20 cellular contexts compared by ENCODE assay signal in the genomic region with DNA sequence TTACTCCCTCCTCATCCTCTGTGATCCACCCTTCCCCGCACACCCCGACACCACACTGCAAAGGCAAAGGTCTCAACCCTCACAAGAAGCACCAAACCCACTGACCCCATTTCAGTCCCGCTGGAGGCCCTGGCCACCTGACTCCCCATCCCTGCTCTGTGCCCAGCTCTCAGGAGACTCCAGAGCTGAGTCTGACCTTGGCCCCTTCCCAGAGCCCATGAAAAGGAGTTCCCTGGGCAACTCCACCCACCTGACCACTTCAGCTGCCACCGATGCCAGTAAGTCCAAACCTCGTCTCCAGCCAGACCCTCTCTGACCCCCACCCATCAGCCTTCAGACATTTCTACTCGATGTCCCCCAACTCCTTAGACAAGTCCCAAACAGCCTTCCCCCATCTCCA. TPM values are rescaled to one million over a fixed set of nuclear protein-coding genes. Genes with fewer than 3 reads are reported as not detected.
DNase-seq lines count a peak whose midpoint lies in the region; ATAC-seq and TF ChIP-seq lines count a peak whose summit lies in the region.
"Had no signal": no experiment of that assay in that cellular context is flagged by ENCODE, and none has a peak within 500 bp of the region (broad histone marks: within the 10 kb centered on the region; RNA-seq: fewer than 3 reads in every experiment).

No MANE protein-coding gene starts in this region.

- H3K36me3 ChIP-seq in lower lobe of right lung (peaks cover 35% of the 10 kb centered on the region), skeletal muscle tissue (ENCODE audit: control insufficient read depth in 3 of 3, insufficient read depth in 3 of 3, low read length in 3 of 3) (peaks cover 0 to 6% (median 0%) of the 10 kb centered on the region in 3 donors)

- H2AFZ ChIP-seq in H9 (ENCODE audit: low read length) = no peak overlapping the region

- no peak overlapping the region for H2BK12ac ChIP-seq in H9 (ENCODE audit: insufficient read length, low read depth, low read length)

- WGBS in H9 (ENCODE audit: extremely low coverage, insufficient read length, low lambda C conversion rate) = no CpG with 5 or more reads among the region's 6 CpGs

- no peaks in the 10 kb centered on the region for H3K79me2 ChIP-seq in H9 (ENCODE audit: insufficient read depth, low read length)

- no peak overlapping the region for H3K27ac ChIP-seq in H9 (ENCODE audit: insufficient read length, low read depth, low read length)
- H3K27ac ChIP-seq in coronary artery = peak overlapping the region in 1 of 2 donors; percentile 63
- H3K27ac ChIP-seq in lower lobe of right lung = peak overlapping the region; percentile 37
- H3K27ac ChIP-seq in skeletal muscle tissue (ENCODE audit: low read depth, low read length) = no peak overlapping the region
- H3K27ac ChIP-seq: testis had no signal

- no peak overlapping the region for H2BK20ac ChIP-seq in H9 (ENCODE audit: low read depth, low read length, poor library complexity, severe bottlenecking)

- H3K4me3 ChIP-seq in coronary artery = peak overlapping the region; percentile 25
- H3K4me3 ChIP-seq in lower lobe of right lung = peak overlapping the region; percentile 37
- peak overlapping the region in 2 of 3 donors; percentile 29 to 57 for H3K4me3 ChIP-seq in skeletal muscle tissue (ENCODE audit: low read length in 3 of 3)
- H3K4me3 ChIP-seq: testis had no signal

- DNase-seq in H9 (no peak), coronary artery (ENCODE audit: low spot score) (no peak), lower lobe of right lung (no peak), NCI-H2196 (lab: John Stamatoyannopoulos, UW; ENCODE audit: unreplicated experiment) (no peak)
- DNase-seq: activated B cell treated with CpG ODN at 0.5 μM for 24 hours; activated CD8-positive, alpha-beta memory T cell treated with anti-CD3 and anti-CD28 coated beads, Interleukin-2, amount 10 ng/mL, durations not matched to agents 7 days and 5 days; activated naive CD4-positive, alpha-beta T cell treated with anti-CD3 and anti-CD28 coated beads for 36 hours; GF-D8; Kasumi-1; naive B cell; NCI-H1417; NCI-H345; NK-92 treated with Interleukin-12 subunit alpha and Interleukin-12 subunit beta, amount 100 ng/mL, for 24 hours; T-helper 1 cell; testis had no signal

- H3K36me3 Mint-ChIP-seq in H9 (ENCODE audit: insufficient read depth in 1 of 3, low read depth in 3 of 3) = no peaks in the 10 kb centered on the region
- H3K36me3 Mint-ChIP-seq: activated CD8-positive, alpha-beta memory T cell treated with anti-CD3 and anti-CD28 coated beads, Interleukin-2, amount 10 ng/mL, durations not matched to agents 7 days and 5 days; naive B cell had no signal

- intact Hi-C loops in lower lobe of right lung (cut with DNase I) = no loop called here

- H3K9me3 ChIP-seq in H9 (ENCODE audit: control insufficient read depth, low read depth, low read length) (no peaks in the 10 kb centered on the region), lower lobe of right lung (no peaks in the 10 kb centered on the region), skeletal muscle tissue (ENCODE audit: control insufficient read depth in 3 of 3, low read length in 3 of 3) (no peaks in the 10 kb centered on the region)
- H3K9me3 ChIP-seq: testis had no signal

- H4K20me1 ChIP-seq in H9 (ENCODE audit: control insufficient read depth, insufficient read depth, insufficient read length) = no peaks in the 10 kb centered on the region

- no peak overlapping the region for H2BK15ac ChIP-seq in H9 (ENCODE audit: low read depth, low read length)

- H3K4me1 Mint-ChIP-seq in H9 = peaks cover 9 to 19% of the 10 kb centered on the region in 2 experiments
- H3K4me1 Mint-ChIP-seq: activated B cell treated with CpG ODN at 0.5 μM for 24 hours; activated CD8-positive, alpha-beta memory T cell treated with anti-CD3 and anti-CD28 coated beads, Interleukin-2, amount 10 ng/mL, durations not matched to agents 7 days and 5 days; B cell; naive B cell had no signal

- ATAC-seq in lower lobe of right lung (no peak), GM19455 (IDR thresholded peaks at IDR 0.05; ENCODE audit: unreplicated experiment) (no peak), HG03175 (IDR thresholded peaks at IDR 0.05; ENCODE audit: unreplicated experiment) (no peak), GM18870 (IDR thresholded peaks at IDR 0.05; ENCODE audit: unreplicated experiment) (no peak)
- ATAC-seq: activated CD8-positive, alpha-beta memory T cell treated with anti-CD3 and anti-CD28 coated beads, Interleukin-2, amount 10 ng/mL, durations not matched to agents 7 days and 5 days had no signal

- H3K23me2 ChIP-seq in H9 (ENCODE audit: insufficient read length, low read depth, low read length, poor library complexity, severe bottlenecking) = no peaks in the 10 kb centered on the region

- H3T11ph ChIP-seq in H9 (ENCODE audit: low read length) = no peak overlapping the region

- H2BK5ac ChIP-seq in H9 (ENCODE audit: insufficient read length, low read length) = no peak overlapping the region

- no peak overlapping the region for H3K18ac ChIP-seq in H9 (ENCODE audit: insufficient read length, low read depth, low read length)

- H3K27me3 ChIP-seq in H9 (ENCODE audit: insufficient read depth, low read length) = no peaks in the 10 kb centered on the region
- H3K27me3 ChIP-seq in lower lobe of right lung (ENCODE audit: low read depth) = no peaks in the 10 kb centered on the region
- no peaks in the 10 kb centered on the region for H3K27me3 ChIP-seq in skeletal muscle tissue (ENCODE audit: control insufficient read depth in 3 of 3, insufficient read depth in 3 of 3, low read length in 3 of 3)
- H3K27me3 ChIP-seq: testis had no signal

- no peak overlapping the region; the same call in 1 of the 2 replicates for H3K14ac ChIP-seq in H9 (ENCODE audit: insufficient read depth, low read length)

- no peak overlapping the region for H3K56ac ChIP-seq in H9 (ENCODE audit: insufficient read length, low read depth, low read length)

- no peak overlapping the region for H3K4me2 ChIP-seq in H9 (ENCODE audit: insufficient read depth, insufficient read length, low read length)

- no peak overlapping the region for H4K8ac ChIP-seq in H9 (replicated peaks; ENCODE audit: insufficient read length, low read depth, low read length)

- H3K9me3 Mint-ChIP-seq in H9 = no peaks in the 10 kb centered on the region; a peak in 1 of 5 replicates
- H3K9me3 Mint-ChIP-seq: activated B cell treated with CpG ODN at 0.5 μM for 24 hours; activated naive CD4-positive, alpha-beta T cell treated with anti-CD3 and anti-CD28 coated beads for 36 hours; naive B cell had no signal

- H3K4ac ChIP-seq in H9 (ENCODE audit: low read depth, low read length) = no peak overlapping the region

- H3K79me1 ChIP-seq in H9 (ENCODE audit: insufficient read depth, low read depth, low read length, poor library complexity, severe bottlenecking) = no peaks in the 10 kb centered on the region

- H4K91ac ChIP-seq in H9 (ENCODE audit: insufficient read length, low read depth, low read length) = no peak overlapping the region

- H2AK5ac ChIP-seq in H9 (ENCODE audit: insufficient read length, low read length) = no peak overlapping the region

- no peak overlapping the region for H3K23ac ChIP-seq in H9 (ENCODE audit: insufficient read length, low read depth, low read length)

- H3K4me1 ChIP-seq in H9 (ENCODE audit: insufficient read depth, low read length) (no peaks in the 10 kb centered on the region; the same call in 1 of the 2 replicates), lower lobe of right lung (peaks cover 95% of the 10 kb centered on the region), skeletal muscle tissue (ENCODE audit: control insufficient read depth in 3 of 3, insufficient read depth in 3 of 3, low read length in 3 of 3) (peaks cover 16 to 32% (median 30%) of the 10 kb centered on the region in 3 donors)

- no peak overlapping the region for H4K5ac ChIP-seq in H9 (ENCODE audit: insufficient read length, low read depth, low read length)

- H3K4me3 Mint-ChIP-seq in H9 = no peak overlapping the region
- H3K4me3 Mint-ChIP-seq: activated B cell treated with CpG ODN at 0.5 μM for 24 hours; activated CD8-positive, alpha-beta memory T cell treated with anti-CD3 and anti-CD28 coated beads, Interleukin-2, amount 10 ng/mL, durations not matched to agents 7 days and 5 days; activated naive CD4-positive, alpha-beta T cell treated with anti-CD3 and anti-CD28 coated beads for 36 hours; B cell; naive B cell had no signal

- TF ChIP-seq CTCF in H9 (conservative IDR thresholded peaks at IDR 0.05) (no peak), coronary artery (IDR thresholded peaks at IDR 0.05) (no peak), lower lobe of right lung (IDR thresholded peaks at IDR 0.05) (no peak)

- no peak overlapping the region for H2BK120ac ChIP-seq in H9 (ENCODE audit: low read depth, low read length, poor library complexity, severe bottlenecking)

- no peaks in the 10 kb centered on the region for H3K27me3 Mint-ChIP-seq in H9 (ENCODE audit: low read depth)
- H3K27me3 Mint-ChIP-seq: activated CD8-positive, alpha-beta memory T cell treated with anti-CD3 and anti-CD28 coated beads, Interleukin-2, amount 10 ng/mL, durations not matched to agents 7 days and 5 days; B cell; naive B cell had no signal

- peak overlapping the region in 2 of 3 experiments; percentile 10 to 20; a peak in 1 of 7 replicates for H3K27ac Mint-ChIP-seq in H9
- H3K27ac Mint-ChIP-seq: activated B cell treated with CpG ODN at 0.5 μM for 24 hours; activated CD8-positive, alpha-beta memory T cell treated with anti-CD3 and anti-CD28 coated beads, Interleukin-2, amount 10 ng/mL, durations not matched to agents 7 days and 5 days; activated naive CD4-positive, alpha-beta T cell treated with anti-CD3 and anti-CD28 coated beads for 36 hours; B cell had no signal

- H3K9ac ChIP-seq in H9 (ENCODE audit: extremely low read depth, insufficient read length, low read length) (no peak overlapping the region), skeletal muscle tissue (ENCODE audit: low read depth in 1 of 3, low read length in 3 of 3) (peak overlapping the region in 1 of 3 donors; percentile 51)

RNA-seq across cellular contexts. Expression of gene ARRB1, which starts 45.5 kb away (rescaled TPM):
- total RNA-seq in H9 (2021) (20.6 and 22.1 TPM in 2 replicates), lower lobe of right lung (187 TPM), skeletal muscle tissue (30.3 TPM)
